ENCODE assay signal across 1 cellular context in genomic region chr19:29927944-29928669, GRCh38.
TF ChIP-seq lines count a peak whose summit lies in the region.

No MANE protein-coding gene starts in this region.

TF ChIP-seq in GM12878, 131 proteins besides CTCF, POLR2A, EP300 and RAD21 (continued from another document and continues in another):
- no peak for TF ChIP-seq STAT3 (IDR thresholded peaks at IDR 0.05; ENCODE audit: low read depth, low read length)
- TF ChIP-seq ZNF592 (IDR thresholded peaks at IDR 0.05): no peak
- TF ChIP-seq JUNB (IDR thresholded peaks at IDR 0.05): peak; percentile 18; the same call in 1 of the 2 replicates
- no peak for TF ChIP-seq SMAD1 (IDR thresholded peaks at IDR 0.05; ENCODE audit: low read depth, partially characterized antibody)
- TF ChIP-seq CHD1 (IDR thresholded peaks at IDR 0.05; ENCODE audit: low read depth, low read length): no peak
- no peak for TF ChIP-seq MLLT1 (IDR thresholded peaks at IDR 0.05)
- TF ChIP-seq SP1 (IDR thresholded peaks at IDR 0.05; ENCODE audit: low read depth, low read length): no peak
- peak; percentile 29; the same call in 1 of the 2 replicates for TF ChIP-seq CREM (IDR thresholded peaks at IDR 0.05; ENCODE audit: low read depth)
- TF ChIP-seq MXI1 (IDR thresholded peaks at IDR 0.05; ENCODE audit: low read depth, low read length): no peak
- peak; percentile 52; the same call in 1 of the 2 replicates for TF ChIP-seq PAX5 (IDR thresholded peaks at IDR 0.05; ENCODE audit: borderline replicate concordance, low read depth, low read length)
- no peak for TF ChIP-seq CHD4 (IDR thresholded peaks at IDR 0.05)
- TF ChIP-seq EED (IDR thresholded peaks at IDR 0.05; ENCODE audit: low read depth): peak; percentile 69
- TF ChIP-seq SMARCA5 (IDR thresholded peaks at IDR 0.05): no peak
- TF ChIP-seq USF2 (IDR thresholded peaks at IDR 0.05; ENCODE audit: borderline replicate concordance, low read depth, low read length): no peak
- no peak for TF ChIP-seq ATF2 (IDR thresholded peaks at IDR 0.05; ENCODE audit: low read length)
- TF ChIP-seq CEBPB (IDR thresholded peaks at IDR 0.05; ENCODE audit: borderline replicate concordance in 1 of 2, low read depth in 2 of 2, low read length in 2 of 2): no peak
- no peak for TF ChIP-seq BMI1 (IDR thresholded peaks at IDR 0.05; ENCODE audit: borderline replicate concordance)
- TF ChIP-seq SREBF1 (IDR thresholded peaks at IDR 0.05; ENCODE audit: low read length): no peak
- TF ChIP-seq NFIC (IDR thresholded peaks at IDR 0.05; ENCODE audit: low read depth, low read length): no peak; the same call in 1 of the 2 replicates
- no peak for TF ChIP-seq RAD51 (IDR thresholded peaks at IDR 0.05)
- TF ChIP-seq NBN (IDR thresholded peaks at IDR 0.05): no peak
- TF ChIP-seq SIX5 (IDR thresholded peaks at IDR 0.05; ENCODE audit: low read depth, low read length, severe bottlenecking): no peak
- TF ChIP-seq MTA2 (IDR thresholded peaks at IDR 0.05; ENCODE audit: low read depth): no peak
- no peak for TF ChIP-seq POLR2AphosphoS5 (IDR thresholded peaks at IDR 0.05; ENCODE audit: low read length)
- no peak for TF ChIP-seq PBX3 (IDR thresholded peaks at IDR 0.05; ENCODE audit: insufficient replicate concordance, low read depth, low read length)
- no peak for TF ChIP-seq ATF3 (IDR thresholded peaks at IDR 0.05; ENCODE audit: borderline replicate concordance, extremely low read depth, low read depth, low read length)
- TF ChIP-seq POU2F2 (IDR thresholded peaks at IDR 0.05; ENCODE audit: borderline replicate concordance, low read depth, low read length): 0 out of 3 replicates have a peak, but pooled peaks have one; percentile 33
- TF ChIP-seq SIN3A (IDR thresholded peaks at IDR 0.05; ENCODE audit: low read depth, low read length): no peak
- no peak for TF ChIP-seq BCL3 (IDR thresholded peaks at IDR 0.05; ENCODE audit: borderline replicate concordance, insufficient read depth, low read depth, low read length, poor library complexity, severe bottlenecking)
- no peak for TF ChIP-seq GATAD2B (conservative IDR thresholded peaks at IDR 0.05; ENCODE audit: low read depth)
- TF ChIP-seq MYC (IDR thresholded peaks at IDR 0.05; ENCODE audit: insufficient read depth, insufficient read length, insufficient replicate concordance, low read length, severe bottlenecking): no peak
- TF ChIP-seq ZNF24 (IDR thresholded peaks at IDR 0.05): no peak
- TF ChIP-seq MAX (IDR thresholded peaks at IDR 0.05; ENCODE audit: low read depth, low read length): no peak
- no peak for TF ChIP-seq BACH1 (IDR thresholded peaks at IDR 0.05; ENCODE audit: borderline replicate concordance)
- no peak for TF ChIP-seq USF1 (IDR thresholded peaks at IDR 0.05; ENCODE audit: borderline replicate concordance, extremely low read length, insufficient read depth, low read depth, low read length)
- no peak for TF ChIP-seq RCOR1 (conservative IDR thresholded peaks at IDR 0.05; ENCODE audit: low read depth, low read length)
- TF ChIP-seq KDM1A (IDR thresholded peaks at IDR 0.05; ENCODE audit: borderline replicate concordance): no peak
- TF ChIP-seq CBX3 (IDR thresholded peaks at IDR 0.05; ENCODE audit: borderline replicate concordance, low read depth): no peak
- peak; percentile 79 for TF ChIP-seq RUNX3 (IDR thresholded peaks at IDR 0.05; ENCODE audit: low read length)
- no peak for TF ChIP-seq MTA3 (IDR thresholded peaks at IDR 0.05; ENCODE audit: borderline replicate concordance, low read length)
- TF ChIP-seq ZSCAN29 (IDR thresholded peaks at IDR 0.05): no peak
- TF ChIP-seq TAF1 (IDR thresholded peaks at IDR 0.05; ENCODE audit: borderline replicate concordance, low read depth, low read length): 0 out of 2 replicates have a peak, but pooled peaks have one; percentile 26
- no peak for TF ChIP-seq NR2C2 (IDR thresholded peaks at IDR 0.05; ENCODE audit: borderline replicate concordance, control insufficient read depth, insufficient read length, low read depth)
- TF ChIP-seq ZBTB4 (CRISPR knock-in tag; IDR thresholded peaks at IDR 0.05): no peak
- 0 out of 2 replicates have a peak, but pooled peaks have one; percentile 32 for TF ChIP-seq IRF4 (IDR thresholded peaks at IDR 0.05; ENCODE audit: low read depth, low read length)
- no peak for TF ChIP-seq IKZF1 (conservative IDR thresholded peaks at IDR 0.05)
- TF ChIP-seq ESRRA (IDR thresholded peaks at IDR 0.05; ENCODE audit: low read length): no peak
- TF ChIP-seq IRF3 (IDR thresholded peaks at IDR 0.05): no peak
- peak; percentile 31 for TF ChIP-seq PKNOX1 (IDR thresholded peaks at IDR 0.05)
- no peak for TF ChIP-seq TCF7 (IDR thresholded peaks at IDR 0.05; ENCODE audit: borderline replicate concordance)
